ENCODE assay signal across 8 cellular contexts in the genomic region with DNA sequence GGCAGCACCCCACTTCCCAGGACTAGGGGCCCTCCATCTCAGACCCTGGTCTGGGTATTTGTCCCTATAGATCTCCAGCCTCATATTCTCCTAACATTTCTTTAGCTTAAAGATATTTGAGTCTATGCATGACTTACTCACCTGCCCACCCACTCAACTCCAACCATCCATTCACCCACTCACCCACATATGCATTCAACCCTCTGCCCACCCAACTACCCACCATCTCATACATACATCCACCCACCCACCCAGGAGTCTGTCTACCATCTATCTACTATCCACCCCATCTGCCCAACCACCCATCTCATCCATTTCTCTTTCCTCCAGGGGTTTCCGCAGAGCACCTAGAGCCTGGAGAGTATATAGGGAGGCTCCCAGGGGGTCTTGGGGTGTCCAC. TPM values are rescaled to one million over a fixed set of nuclear protein-coding genes. Genes with fewer than 3 reads are reported as not detected.
"Had no signal": no experiment of that assay in that cellular context is flagged by ENCODE, and none has a peak within 500 bp of the region (broad histone marks: within the 10 kb centered on the region; RNA-seq: fewer than 3 reads in every experiment).

No MANE protein-coding gene starts in this region.

- H3K9ac ChIP-seq: GM23248 had no signal

- H3K27ac ChIP-seq: GM23248 had no signal

- H3K4me3 ChIP-seq: GM23248, GM23338, HAP-1 had no signal

- H3K36me3 ChIP-seq: HAP-1 had no signal

- H3K9me3 Mint-ChIP-seq: GM23338, H9, HFFc6 had no signal

- H3K27ac Mint-ChIP-seq: GM23338, HFFc6 had no signal

- H2AFZ ChIP-seq: GM23248 had no signal

- H3K4me3 Mint-ChIP-seq: GM23338, H9, HFFc6 had no signal

- H3K4me1 ChIP-seq: HAP-1 had no signal

- H3K9me3 ChIP-seq: HAP-1 had no signal

- H3K4me2 ChIP-seq: GM23338 had no signal

- DNase-seq: GM23248, GOT3, H7, H9, HCEC 1CT, HFFc6 had no signal

RNA-seq across cellular contexts. Expression of a gene that starts 52.8 kb away (rescaled TPM):
- total RNA-seq: GM23248, GM23338, HFFc6 had no signal
